9 cellular contexts compared by ENCODE assay signal in the genomic region with DNA sequence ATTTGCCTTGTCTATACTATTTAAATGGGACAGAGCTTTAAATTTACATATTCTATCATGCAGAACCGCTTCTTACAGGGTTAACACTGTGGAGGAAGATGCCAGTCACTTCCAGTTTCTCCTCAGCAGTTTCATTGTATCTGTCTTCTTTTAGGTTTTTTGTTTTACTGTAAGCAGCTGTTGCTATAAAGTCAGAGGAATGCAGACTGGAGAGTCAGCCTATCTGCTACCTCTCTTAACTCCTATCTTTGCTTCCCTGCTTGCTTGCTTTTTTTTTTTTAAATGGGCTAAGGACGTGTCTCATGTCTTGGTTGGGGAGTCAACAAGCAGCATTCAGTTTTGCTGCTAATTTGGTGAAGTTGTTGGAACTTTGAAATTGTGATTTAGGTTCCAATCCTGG. TPM values are rescaled to one million over a fixed set of nuclear protein-coding genes. Genes with fewer than 3 reads are reported as not detected.
A peak's percentile ranks its signal among the peaks of the same experiment; 100 is the strongest.
DNase-seq lines count a peak whose midpoint lies in the region; ATAC-seq and TF ChIP-seq lines count a peak whose summit lies in the region.
"Had no signal": no experiment of that assay in that cellular context is flagged by ENCODE, and none has a peak within 500 bp of the region (broad histone marks: within the 10 kb centered on the region; RNA-seq: fewer than 3 reads in every experiment).

No MANE protein-coding gene starts in this region.

- DNase-seq in mesendoderm (peak; percentile 37), upper lobe of left lung (no peak), AG20443 (ENCODE audit: low spot score) (no peak), glutamatergic neuron (no peak)
- DNase-seq in stimulated activated CD4-positive, alpha-beta T cell treated with anti-CD3 and anti-CD28 coated beads, Interleukin-4, amount 100 ng/mL, for 4 hours: no peak
- DNase-seq: kidney had no signal

- H3K18ac ChIP-seq in mesendoderm (ENCODE audit: low read length): no peak overlapping the region

- no peak overlapping the region for H2BK5ac ChIP-seq in mesendoderm (ENCODE audit: low read length)

- no peak overlapping the region for H3K4me2 ChIP-seq in mesendoderm (ENCODE audit: low read length)

- TF ChIP-seq EP300 in upper lobe of left lung (IDR thresholded peaks at IDR 0.05): no peak

- H3K9me3 ChIP-seq in upper lobe of left lung: no peaks in the 10 kb centered on the region

- TF ChIP-seq CTCF in upper lobe of left lung (IDR thresholded peaks at IDR 0.05): no peak
- no peak for TF ChIP-seq CTCF in glutamatergic neuron (IDR thresholded peaks at IDR 0.05; ENCODE audit: partially characterized antibody, unreplicated experiment)

- H2AK5ac ChIP-seq in mesendoderm (ENCODE audit: low read length): no peak overlapping the region

- no peaks in the 10 kb centered on the region for H3K27me3 Mint-ChIP-seq in glutamatergic neuron (ENCODE audit: unreplicated experiment)

- H3K27me3 ChIP-seq in mesendoderm (ENCODE audit: insufficient read depth, low read length, poor library complexity) (no peaks in the 10 kb centered on the region), upper lobe of left lung (no peaks in the 10 kb centered on the region)

- H3K79me2 ChIP-seq in mesendoderm (ENCODE audit: control insufficient read depth, insufficient read depth, low read length): peaks cover 78% of the 10 kb centered on the region

- no peak overlapping the region for H3K27ac Mint-ChIP-seq in glutamatergic neuron (ENCODE audit: unreplicated experiment)

- H3K4me3 ChIP-seq in mesendoderm (ENCODE audit: low read length) (no peak overlapping the region), upper lobe of left lung (no peak overlapping the region)

- H3K27ac ChIP-seq in mesendoderm (ENCODE audit: low read depth, low read length) (no peak overlapping the region), upper lobe of left lung (no peak overlapping the region)

- peaks cover 32% of the 10 kb centered on the region for H3K4me1 Mint-ChIP-seq in glutamatergic neuron (ENCODE audit: low read depth, unreplicated experiment)

- H3K9ac ChIP-seq in mesendoderm (ENCODE audit: low read length): no peak overlapping the region

- H3K36me3 Mint-ChIP-seq in glutamatergic neuron (ENCODE audit: unreplicated experiment): no peaks in the 10 kb centered on the region

- TF ChIP-seq POLR2A in upper lobe of left lung (IDR thresholded peaks at IDR 0.05): no peak

- H3K23ac ChIP-seq in mesendoderm (ENCODE audit: low read length): no peak overlapping the region

- no CpG with 5 or more reads among the region's 2 CpGs for WGBS in mesendoderm (ENCODE audit: extremely low coverage, insufficient coverage, low lambda C conversion rate)
- WGBS in upper lobe of left lung, 2 donors: 45 to 59% methylated on average over 2 of the region's 2 CpGs

- H3K79me1 ChIP-seq in mesendoderm (ENCODE audit: low read length): peaks cover 12% of the 10 kb centered on the region

- no peak overlapping the region for H4K5ac ChIP-seq in mesendoderm (ENCODE audit: low read length)

- no peaks in the 10 kb centered on the region for H3K36me3 ChIP-seq in mesendoderm (ENCODE audit: control insufficient read depth, insufficient read depth, low read length)
- H3K36me3 ChIP-seq in upper lobe of left lung: no peaks in the 10 kb centered on the region

- H3K4me3 Mint-ChIP-seq in glutamatergic neuron (ENCODE audit: unreplicated experiment): no peak overlapping the region

- H3K4me1 ChIP-seq in mesendoderm (ENCODE audit: control insufficient read depth, low read depth, low read length) (peaks cover 5% of the 10 kb centered on the region), upper lobe of left lung (peaks cover 41 to 68% (median 50%) of the 10 kb centered on the region in 4 donors)

- ATAC-seq in GM18858 (IDR thresholded peaks at IDR 0.05; ENCODE audit: unreplicated experiment) (peak; percentile 83), GM21528 (IDR thresholded peaks at IDR 0.05; ENCODE audit: low FRiP score, unreplicated experiment) (peak; percentile 85), HG03469 (IDR thresholded peaks at IDR 0.05; ENCODE audit: unreplicated experiment) (peak; percentile 70), upper lobe of left lung (ENCODE audit: low FRiP score in 2 of 2) (no peak)

- H4K8ac ChIP-seq in mesendoderm (ENCODE audit: low read depth, low read length): no peak overlapping the region

- H3K9me3 Mint-ChIP-seq in glutamatergic neuron (ENCODE audit: unreplicated experiment): no peaks in the 10 kb centered on the region

- no peak overlapping the region for H3K4ac ChIP-seq in mesendoderm (ENCODE audit: low read depth, low read length)

- no peak overlapping the region for H2BK15ac ChIP-seq in mesendoderm (replicated peaks; ENCODE audit: low read depth)

- no peak overlapping the region for H2BK120ac ChIP-seq in mesendoderm (ENCODE audit: low read depth, low read length)

- H3K56ac ChIP-seq in mesendoderm (ENCODE audit: low read length): peak overlapping the region; percentile 26

RNA-seq across cellular contexts. Expression of a gene that starts 8.9 kb away (rescaled TPM):
- polyA plus RNA-seq in mesendoderm (2013, experiment 1 of 2): 22.2 TPM
- polyA plus RNA-seq in mesendoderm (2013, experiment 2 of 2): 22.5 TPM
- total RNA-seq in upper lobe of left lung: 10 to 100 TPM; 15.2 to 53.2 (median 31.5) TPM
- 40.9 TPM for total RNA-seq in glutamatergic neuron (ENCODE audit: unreplicated experiment)

Comparison
In these comparisons a context has a peak if more than half of its experiments do, and no peak if none do; other contexts are left out.
1. ATAC-seq: peak in GM18858 (single experiment), GM21528 (single experiment) and HG03469 (single experiment); none in upper lobe of left lung (0 of 2).